Comparison of ENCODE assay signal across 33 cellular contexts in the genomic region with DNA sequence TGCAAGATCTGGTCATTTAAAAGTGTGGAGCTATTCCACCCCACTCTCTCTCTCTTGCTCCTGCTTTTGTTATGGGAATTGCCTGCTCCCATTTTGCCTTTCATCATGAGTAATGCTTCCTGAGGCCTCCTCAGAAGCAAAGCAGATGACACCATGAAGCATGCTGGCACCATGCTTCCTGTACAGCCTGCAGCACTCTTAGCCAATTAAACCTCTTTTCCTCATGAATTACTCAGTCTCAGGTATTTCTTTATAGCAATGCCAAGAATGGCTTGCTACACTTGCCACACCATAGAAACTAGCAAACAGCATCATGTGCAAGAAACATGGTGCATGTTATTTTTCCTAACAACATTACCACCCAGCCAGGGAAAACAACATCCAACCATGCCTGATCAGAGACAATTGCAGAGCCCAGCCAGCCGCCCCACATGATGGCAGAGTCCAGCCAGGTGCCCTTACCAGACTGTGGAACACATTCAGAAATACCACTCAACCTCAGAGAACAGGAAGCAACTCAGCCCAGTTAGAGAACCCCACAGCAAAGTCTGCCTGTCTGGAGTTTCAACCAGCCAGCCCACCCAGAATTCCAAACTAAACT. TPM values are rescaled to one million over a fixed set of nuclear protein-coding genes. Genes with fewer than 3 reads are reported as not detected.
DNase-seq lines count a peak whose midpoint lies in the region; TF ChIP-seq lines count a peak whose summit lies in the region.
"Had no signal": no experiment of that assay in that cellular context is flagged by ENCODE, and none has a peak within 500 bp of the region (broad histone marks: within the 10 kb centered on the region; RNA-seq: fewer than 3 reads in every experiment).

No MANE protein-coding gene starts in this region.

- WGBS in endodermal cell (ENCODE audit: insufficient coverage in 1 of 2, insufficient read length in 1 of 2), 2 experiments: 71 to 81% methylated on average over 1 of the region's 1 CpG

- H3K4me3 Mint-ChIP-seq in endodermal cell: no peak overlapping the region
- H3K4me3 Mint-ChIP-seq: activated T-cell treated with anti-CD3 and anti-CD28 coated beads, Interleukin-2, amount 50 U/mL, for 72 hours; CD8-positive, alpha-beta memory T cell; mesothelial cell of epicardium; stimulated activated naive CD8-positive, alpha-beta T cell treated with anti-CD3 and anti-CD28 coated beads, Interleukin-15, amount 100 ng/mL, for 72 hours; T-helper 17 cell had no signal

- H3K27ac Mint-ChIP-seq in endodermal cell: no peak overlapping the region
- H3K27ac Mint-ChIP-seq: activated T-cell treated with anti-CD3 and anti-CD28 coated beads, Interleukin-2, amount 50 U/mL, for 72 hours; mesothelial cell of epicardium; stimulated activated naive CD8-positive, alpha-beta T cell treated with anti-CD3 and anti-CD28 coated beads, Interleukin-15, amount 100 ng/mL, for 72 hours; T-helper 17 cell had no signal

- no peak overlapping the region for H3K9ac ChIP-seq in endodermal cell (ENCODE audit: extremely low read depth, low read length, poor library complexity, severe bottlenecking)

- peaks cover 2% of the 10 kb centered on the region; the same call in 1 of the 2 replicates for H3K27me3 ChIP-seq in MG63
- no peaks in the 10 kb centered on the region for H3K27me3 ChIP-seq in endodermal cell (ENCODE audit: control insufficient read depth, insufficient read depth, low read length, poor library complexity, severe bottlenecking)
- H3K27me3 ChIP-seq: body of pancreas, dorsolateral prefrontal cortex, vagina had no signal

- in situ Hi-C loops in GM13977 (cut with MboI; ENCODE audit: low pct_unique_long_range_greater_than_20kb, low sequenced_read_pairs, unreplicated experiment): no loop called here

- DNase-seq in ELR (ENCODE audit: low read depth): peak; percentile 63
- DNase-seq in MG63: peak; percentile 27
- peak; percentile 11 for DNase-seq in endodermal cell
- peak; percentile 51 for DNase-seq in kidney tubule cell (ENCODE audit: low spot score)
- DNase-seq in DMS53 treated with DMSO at 0.1 percent for 48 hours (lab: John Stamatoyannopoulos, UW; ENCODE audit: unreplicated experiment): no peak
- DNase-seq in GM19238 (ENCODE audit: insufficient read length, low spot score): no peak
- DNase-seq in GM13977 (ENCODE audit: low spot score): no peak
- DNase-seq in NCI-H2081 (lab: John Stamatoyannopoulos, UW): no peak
- DNase-seq: ACHN; activated CD4-positive, alpha-beta T cell treated with anti-CD3 and anti-CD28 coated beads, Interleukin-2, amount 50 U/mL, for 48 hours; activated T-cell treated with anti-CD3 and anti-CD28 coated beads, Interleukin-2, amount 50 U/mL, for 72 hours; BE2C; body of pancreas; CD8-positive, alpha-beta memory T cell; cerebellar nuclear complex; dorsolateral prefrontal cortex; EL; head of caudate nucleus; islet precursor cell; left ventricle myocardium superior; NCI-H1417; NCI-H2029; NCI-H2227 treated with DMSO at 0.1 percent for 48 hours; NCI-H526 treated with DMSO at 0.1 percent for 48 hours; SHP77; stimulated activated CD4-positive, alpha-beta T cell treated with anti-CD3 and anti-CD28 coated beads, Interleukin-12 subunit alpha, Interleukin-12 subunit beta, amount 100 ng/mL, for 4 hours; stimulated activated CD4-positive, alpha-beta T cell treated with anti-CD3 and anti-CD28 coated beads, Interleukin-2, amount 100 ng/mL, for 48 hours; stimulated activated naive CD8-positive, alpha-beta T cell treated with anti-CD3 and anti-CD28 coated beads, Interleukin-15, amount 100 ng/mL, for 72 hours; T-helper 17 cell had no signal

- H3K4me1 ChIP-seq in endodermal cell (ENCODE audit: control insufficient read depth, insufficient read depth, low read length): no peaks in the 10 kb centered on the region
- H3K4me1 ChIP-seq: BE2C, body of pancreas, vagina had no signal

- peaks cover 16% of the 10 kb centered on the region for H3K27me3 Mint-ChIP-seq in endodermal cell (ENCODE audit: insufficient read depth)
- H3K27me3 Mint-ChIP-seq: stimulated activated naive CD8-positive, alpha-beta T cell treated with anti-CD3 and anti-CD28 coated beads, Interleukin-15, amount 100 ng/mL, for 72 hours had no signal

- no peaks in the 10 kb centered on the region for H3K4me1 Mint-ChIP-seq in endodermal cell
- H3K4me1 Mint-ChIP-seq: CD8-positive, alpha-beta memory T cell; mesothelial cell of epicardium had no signal

- H3K9me3 ChIP-seq in MG63 (peaks cover 14% of the 10 kb centered on the region), endodermal cell (ENCODE audit: control insufficient read depth, low read length) (no peaks in the 10 kb centered on the region)
- H3K9me3 ChIP-seq: BE2C, body of pancreas, vagina had no signal

- H3K27ac ChIP-seq in endodermal cell (ENCODE audit: low read depth, low read length): no peak overlapping the region
- H3K27ac ChIP-seq: body of pancreas, dorsolateral prefrontal cortex, PC-9, vagina had no signal

- no peaks in the 10 kb centered on the region for H3K36me3 ChIP-seq in MG63
- H3K36me3 ChIP-seq in endodermal cell (ENCODE audit: control insufficient read depth, insufficient read depth, low read length): no peaks in the 10 kb centered on the region
- H3K36me3 ChIP-seq: BE2C, vagina had no signal

- no peak overlapping the region for H3K4me3 ChIP-seq in MG63
- H3K4me3 ChIP-seq in endodermal cell (ENCODE audit: low read length): no peak overlapping the region
- H3K4me3 ChIP-seq: body of pancreas, dorsolateral prefrontal cortex, K562, PC-9, vagina had no signal

- peaks cover 10% of the 10 kb centered on the region for H3K9me3 Mint-ChIP-seq in endodermal cell

- TF ChIP-seq CTCF in endodermal cell (conservative IDR thresholded peaks at IDR 0.05) (no peak), GM13977 (IDR thresholded peaks at IDR 0.05; ENCODE audit: extremely low read depth, insufficient read depth, missing control alignments) (no peak)

- no peaks in the 10 kb centered on the region for H3K36me3 Mint-ChIP-seq in endodermal cell (ENCODE audit: low read depth)

RNA-seq across cellular contexts. Expression of gene SYDE1, which starts 36.9 kb away (rescaled TPM):
- total RNA-seq in MG63 (2014; rRNA removed; shearing (Covaris generic); ENCODE audit: low replicate concordance): 90.8 and 120 TPM in 2 replicates
- total RNA-seq in endodermal cell: 10 to 100 TPM in 1 of 2 donors, 1 to 10 TPM in 1; 8.9 to 12.2 TPM
- 12.9 TPM for polyA plus RNA-seq in endodermal cell (2013, experiment 1 of 2)
- polyA plus RNA-seq in endodermal cell (2013, experiment 2 of 2): 11.9 TPM
- polyA plus RNA-seq: K562 had no signal

RNA-seq across cellular contexts. Expression of gene NOTCH3, which starts 56.6 kb away (rescaled TPM):
- total RNA-seq in MG63 (2014; rRNA removed; shearing (Covaris generic); ENCODE audit: low replicate concordance): 0.44 and 0.56 TPM in 2 replicates
- total RNA-seq in endodermal cell: 100 to 1,000 TPM; 140 to 171 TPM
- polyA plus RNA-seq in endodermal cell (2013, experiment 1 of 2): 176 TPM
- 186 TPM for polyA plus RNA-seq in endodermal cell (2013, experiment 2 of 2)
- polyA plus RNA-seq: CD8-positive, alpha-beta memory T cell had no signal

Comparison
In these comparisons a context has a peak if more than half of its experiments do, and no peak if none do; other contexts are left out.
1. DNase-seq: peak in ELR (single experiment), MG63 (single experiment), endodermal cell (single experiment) and kidney tubule cell (single experiment); none in DMS53 treated with DMSO at 0.1 percent for 48 hours (single experiment), GM19238 (single experiment), GM13977 (single experiment) and NCI-H2081 (0 of 2).
2. RNA of gene NOTCH3, which starts 56.6 kb away (total RNA-seq): 140 to 171 TPM in endodermal cell; 0.44 to 0.56 TPM in MG63; every median in the first group is over 10 times any median in the second.